In the genomic region with DNA sequence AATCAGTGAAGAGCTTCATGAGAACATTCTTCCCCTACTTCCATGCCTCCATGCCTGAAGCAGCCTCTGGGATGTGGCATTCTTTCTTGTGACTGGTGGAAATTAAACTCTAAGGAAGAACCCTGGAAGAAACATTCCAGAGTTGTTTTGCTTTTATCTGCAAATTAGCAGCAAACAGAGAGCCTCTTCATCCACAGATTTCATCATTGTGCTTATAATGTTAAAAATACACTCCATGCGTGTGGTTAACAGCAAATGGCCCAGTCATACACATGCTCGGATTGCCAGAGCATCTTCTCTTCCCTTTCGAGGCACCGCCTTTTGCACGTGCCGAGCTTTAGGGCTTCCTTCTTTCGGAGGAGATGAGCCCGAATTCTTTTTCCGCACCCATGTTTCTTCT, we compare ENCODE assay signal across 22 cellular contexts.
"Had no signal": no experiment of that assay in that cellular context is flagged by ENCODE, and none has a peak within 500 bp of the region (broad histone marks: within the 10 kb centered on the region; RNA-seq: fewer than 3 reads in every experiment).

No MANE protein-coding gene starts in this region.

- H3K79me2 ChIP-seq: hepatocyte had no signal

- DNase-seq: dorsolateral prefrontal cortex; effector CD4-positive, alpha-beta T cell; heart left ventricle; kidney; natural killer cell; occipital lobe; ovary; posterior cingulate gyrus; psoas muscle; right cardiac atrium; sigmoid colon; spleen; stimulated activated CD4-positive, alpha-beta T cell treated with anti-CD3 and anti-CD28 coated beads, Interleukin-4, amount 100 ng/mL, for 4 hours; stimulated activated naive CD8-positive, alpha-beta T cell treated with anti-CD3 and anti-CD28 coated beads, Interleukin-15, Interleukin-2, amounts not matched to agents 100 U/mL and 50 U/mL, for 24 hours; substantia nigra; testis; tibial artery had no signal

- H3K27me3 ChIP-seq: dorsolateral prefrontal cortex, gastroesophageal sphincter, heart left ventricle, hepatocyte, ovary, sigmoid colon, spleen, testis, tibial artery had no signal

- H2AFZ ChIP-seq: hepatocyte had no signal

- H3K4me2 ChIP-seq: hepatocyte had no signal

- H3K4me3 ChIP-seq: dorsolateral prefrontal cortex, gastroesophageal sphincter, heart left ventricle, hepatocyte, lung, ovary, psoas muscle, sigmoid colon, skin epidermis, spleen, testis, tibial artery had no signal

- H3K4me1 ChIP-seq: gastroesophageal sphincter, tibial artery had no signal

- H3K9me3 ChIP-seq: gastroesophageal sphincter, heart left ventricle, ovary, psoas muscle, sigmoid colon, spleen, testis, tibial artery had no signal

- H3K36me3 ChIP-seq: gastroesophageal sphincter, heart left ventricle, ovary, sigmoid colon, tibial artery had no signal

- H3K27ac ChIP-seq: epithelial cell of prostate, gastroesophageal sphincter, heart left ventricle, hepatocyte, ovary, psoas muscle, sigmoid colon, skin epidermis, spleen, testis, tibial artery had no signal
